ENCODE assay signal across 6 cellular contexts in genomic region chr11:70894566-70894965, GRCh38.
"Had no signal": no experiment of that assay in that cellular context is flagged by ENCODE, and none has a peak within 500 bp of the region (broad histone marks: within the 10 kb centered on the region; RNA-seq: fewer than 3 reads in every experiment).

No MANE protein-coding gene starts in this region.

- H3K4me2 ChIP-seq: GM23338 had no signal

- H2AFZ ChIP-seq: GM23338 had no signal

- H3K4me3 ChIP-seq: GM23338 had no signal

- DNase-seq: H9, HCEC 1CT had no signal

- ATAC-seq: GM23338 had no signal

- FAIRE-seq: H1, H54, HTR-8/SVneo had no signal
